Comparison of ENCODE assay signal across 8 cellular contexts in genomic region chr22:17774206-17774927, GRCh38. TPM values are rescaled to one million over a fixed set of nuclear protein-coding genes. Genes with fewer than 3 reads are reported as not detected.
A peak's percentile ranks its signal among the peaks of the same experiment; 100 is the strongest.
DNase-seq lines count a peak whose midpoint lies in the region; ATAC-seq, FAIRE-seq and TF ChIP-seq lines count a peak whose summit lies in the region.

BID (minus strand) TSS chr22:17774469; CDS start chr22:17750116, 24,353 bp downstream.

- peak; percentile 51 for DNase-seq in BE2C
- no peak for DNase-seq in GM19239 (ENCODE audit: insufficient read length, low spot score)
- peak; percentile 22 for DNase-seq in M059J (ENCODE audit: low read depth)
- DNase-seq in activated T-cell treated with anti-CD3 and anti-CD28 coated beads, Interleukin-2, amount 50 U/mL, for 1 hour: peak; percentile 61
- DNase-seq in esophagus squamous epithelium (lab: John Stamatoyannopoulos, UW): no peak
- DNase-seq in naive thymus-derived CD4-positive, alpha-beta T cell: peak in 6 of 9 donors; percentile 25 to 58 (median 41)
- DNase-seq in vagina (ENCODE audit: extremely low spot score in 2 of 2): no peak

- H3K4me1 Mint-ChIP-seq in naive thymus-derived CD4-positive, alpha-beta T cell: peaks cover 54 to 87% (median 67%) of the 10 kb centered on the region in 7 donors

- no peaks in the 10 kb centered on the region for H3K9me3 ChIP-seq in BE2C
- H3K9me3 ChIP-seq in esophagus squamous epithelium: no peaks in the 10 kb centered on the region
- H3K9me3 ChIP-seq in naive thymus-derived CD4-positive, alpha-beta T cell (ENCODE audit: control insufficient read depth in 2 of 3, low read length in 3 of 3): no peaks in the 10 kb centered on the region
- H3K9me3 ChIP-seq in vagina: no peaks in the 10 kb centered on the region

- H3K4me1 ChIP-seq in BE2C: peaks cover 16% of the 10 kb centered on the region
- peaks cover 14 to 60% (median 25%) of the 10 kb centered on the region in 3 donors for H3K4me1 ChIP-seq in esophagus squamous epithelium
- peaks cover 51 to 69% of the 10 kb centered on the region in 2 donors for H3K4me1 ChIP-seq in naive thymus-derived CD4-positive, alpha-beta T cell (ENCODE audit: control insufficient read depth in 2 of 2, insufficient read depth in 2 of 2, low read length in 2 of 2)
- peaks cover 26% of the 10 kb centered on the region for H3K4me1 ChIP-seq in vagina

- H3K27ac ChIP-seq in esophagus squamous epithelium (peak within 1 kb of the TSS; percentile 60 to 84 (median 73)), vagina (peak within 1 kb of the TSS; percentile 70)
- H3K27ac ChIP-seq in naive thymus-derived CD4-positive, alpha-beta T cell (ENCODE audit: low read depth, low read length): peak within 1 kb of the TSS; percentile 88

- peak within 1 kb of the TSS; percentile 76 to 97 (median 92) for H3K4me3 Mint-ChIP-seq in naive thymus-derived CD4-positive, alpha-beta T cell

- ATAC-seq in naive thymus-derived CD4-positive, alpha-beta T cell: peak; percentile 55
- no peak for ATAC-seq in GM21360 (IDR thresholded peaks at IDR 0.05; ENCODE audit: unreplicated experiment)

- H3K4me3 ChIP-seq in BE2C (ENCODE audit: low read depth, low read length) (peak within 1 kb of the TSS; percentile 68), esophagus squamous epithelium (peak within 1 kb of the TSS; percentile 58 to 97 (median 92)), vagina (peak within 1 kb of the TSS; percentile 62 to 76)
- peak within 1 kb of the TSS; percentile 64 for H3K4me3 ChIP-seq in naive thymus-derived CD4-positive, alpha-beta T cell (ENCODE audit: low read length)

- CTCF ChIA-PET in naive thymus-derived CD4-positive, alpha-beta T cell (lab: Charles Lee): interaction anchor here (1.2 to 2.4 kb wide), 3 partner anchors 11 to 32 kb away, joined by 3 to 12 read pairs (median 9); no protein-coding TSS in a partner anchor

- no peaks in the 10 kb centered on the region for H3K27me3 ChIP-seq in BE2C
- H3K27me3 ChIP-seq in esophagus squamous epithelium: no peaks in the 10 kb centered on the region
- no peaks in the 10 kb centered on the region for H3K27me3 ChIP-seq in naive thymus-derived CD4-positive, alpha-beta T cell (ENCODE audit: control insufficient read depth in 2 of 2, insufficient read depth in 2 of 2, low read length in 2 of 2)
- no peaks in the 10 kb centered on the region for H3K27me3 ChIP-seq in vagina

- peak; percentile 14 for FAIRE-seq in GM19239 (lab: Jason Lieb, UNC)

- POLR2A ChIA-PET in naive thymus-derived CD4-positive, alpha-beta T cell (lab: Charles Lee): interaction anchor here (0.7 to 2.3 kb wide), 4 partner anchors 9 to 305 kb away, joined by 3 to 7 read pairs (median 3); partner anchors contain the start of gene BCL2L13

- 0 to 7% methylated on average over 4 of the region's 64 CpGs for WGBS in esophagus squamous epithelium, 2 donors

- intact Hi-C loops in esophagus squamous epithelium (cut with DNase I) (no loop called here), vagina (cut with DNase I) (no loop called here)
- intact Hi-C loops in naive thymus-derived CD4-positive, alpha-beta T cell (cut with micrococcal nuclease): loop anchor here (2.0 to 5.0 kb wide), 2 partner anchors 136 to 687 kb away; partner anchors contain the start of gene BCL2L13 (in 1 of the 2)

- H3K36me3 Mint-ChIP-seq in naive thymus-derived CD4-positive, alpha-beta T cell: peaks cover 0 to 10% (median 4%) of the 10 kb centered on the region in 5 donors

- H3K36me3 ChIP-seq in BE2C: peaks cover 4% of the 10 kb centered on the region; the same call in 1 of the 2 replicates
- no peaks in the 10 kb centered on the region for H3K36me3 ChIP-seq in esophagus squamous epithelium
- H3K36me3 ChIP-seq in naive thymus-derived CD4-positive, alpha-beta T cell (ENCODE audit: control insufficient read depth in 2 of 3, insufficient read depth in 3 of 3, low read length in 3 of 3): no peaks in the 10 kb centered on the region
- H3K36me3 ChIP-seq in vagina: no peaks in the 10 kb centered on the region

- peak in 1 of 4 donors; percentile 28 for TF ChIP-seq POLR2A in esophagus squamous epithelium (IDR thresholded peaks at IDR 0.05)
- no peak for TF ChIP-seq POLR2A in vagina (IDR thresholded peaks at IDR 0.05)

- H3K9me3 Mint-ChIP-seq in naive thymus-derived CD4-positive, alpha-beta T cell: no peaks in the 10 kb centered on the region

- no peak for TF ChIP-seq CTCF in BE2C (IDR thresholded peaks at IDR 0.05; ENCODE audit: low read depth, low read length)
- no peak for TF ChIP-seq CTCF in esophagus squamous epithelium (IDR thresholded peaks at IDR 0.05)
- TF ChIP-seq CTCF in vagina (IDR thresholded peaks at IDR 0.05): no peak

- H3K27ac Mint-ChIP-seq in naive thymus-derived CD4-positive, alpha-beta T cell: peak within 1 kb of the TSS; percentile 87 to 99 (median 96)

- peaks cover 0 to 8% (median 0%) of the 10 kb centered on the region in 5 donors for H3K27me3 Mint-ChIP-seq in naive thymus-derived CD4-positive, alpha-beta T cell

RNA-seq across cellular contexts. Expression of gene BID, which starts in this region (rescaled TPM):
- polyA plus RNA-seq in BE2C (2012; ENCODE audit: insufficient read depth, insufficient read length, low read depth): 55.8 TPM
- total RNA-seq in M059J (2014; rRNA removed; shearing (Covaris generic)): 40.7 and 76.3 TPM in 2 replicates
- total RNA-seq in esophagus squamous epithelium (10 to 100 TPM; 10.6 to 32.9 (median 22.7) TPM), vagina (36.3 TPM)
- 10 to 100 TPM; 15.4 to 64.6 (median 21.9) TPM for total RNA-seq in naive thymus-derived CD4-positive, alpha-beta T cell
- polyA plus RNA-seq in naive thymus-derived CD4-positive, alpha-beta T cell: 10 to 100 TPM; 51.4 to 66.2 TPM

Comparison
In these comparisons a context has a peak if more than half of its experiments do, and no peak if none do; other contexts are left out.
1. DNase-seq: peak in BE2C (single experiment), M059J (single experiment), activated T-cell treated with anti-CD3 and anti-CD28 coated beads, Interleukin-2, amount 50 U/mL, for 1 hour (single experiment) and naive thymus-derived CD4-positive, alpha-beta T cell (6 of 9); none in GM19239 (single experiment), esophagus squamous epithelium (single experiment) and vagina (0 of 2).
2. intact Hi-C loops: an anchor here in naive thymus-derived CD4-positive, alpha-beta T cell (2.0 to 5.0 kb wide); none called in esophagus squamous epithelium and vagina.
3. Peak in every context shown above with its lines, with median percentiles within 50 percentile points of each other: H3K4me3 ChIP-seq and H3K27ac ChIP-seq.